Comparison of ENCODE assay signal across 10 cellular contexts in the genomic region with DNA sequence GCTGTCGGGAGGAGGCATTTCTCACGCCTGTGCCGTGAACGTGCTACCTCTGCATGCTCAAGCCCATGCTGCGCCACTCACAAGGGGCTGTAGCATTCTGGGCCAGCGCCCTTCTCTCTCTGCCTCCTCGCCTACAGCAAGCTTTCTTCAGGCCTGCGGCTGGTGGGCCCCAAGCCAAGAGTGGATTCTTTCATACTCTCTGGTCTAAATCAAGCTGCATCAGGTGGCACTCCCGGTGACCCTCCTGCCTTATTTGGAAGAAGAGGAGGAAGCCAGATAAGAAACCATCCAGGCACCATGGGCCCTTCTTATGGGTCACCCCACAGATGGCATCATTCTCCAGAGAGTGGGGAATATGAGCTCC.
A peak's percentile ranks its signal among the peaks of the same experiment; 100 is the strongest.
DNase-seq lines count a peak whose midpoint lies in the region; ATAC-seq and TF ChIP-seq lines count a peak whose summit lies in the region.
"Had no signal": no experiment of that assay in that cellular context is flagged by ENCODE, and none has a peak within 500 bp of the region (broad histone marks: within the 10 kb centered on the region; RNA-seq: fewer than 3 reads in every experiment).

No MANE protein-coding gene starts in this region.

- CTCF ChIA-PET in activated CD4-positive, alpha-beta T cell treated with anti-CD3 and anti-CD28 coated beads for 36 hours (lab: Charles Lee): interaction anchor here (0.5 to 2.7 kb wide), 4 partner anchors 18 to 350 kb away, joined by 3 to 12 read pairs (median 4); no protein-coding TSS in a partner anchor

- 60% methylated on average over 9 of the region's 9 CpGs for WGBS in right cardiac atrium
- 73 to 77% methylated on average over 9 of the region's 9 CpGs for WGBS in tibial nerve, 2 donors

- peak overlapping the region; percentile 2 for H3K27ac Mint-ChIP-seq in activated CD4-positive, alpha-beta T cell treated with anti-CD3 and anti-CD28 coated beads for 36 hours

- no peaks in the 10 kb centered on the region for H3K27me3 Mint-ChIP-seq in activated CD4-positive, alpha-beta T cell treated with anti-CD3 and anti-CD28 coated beads for 36 hours

- no peak for ATAC-seq in activated CD4-positive, alpha-beta T cell treated with anti-CD3 and anti-CD28 coated beads for 36 hours
- ATAC-seq in right cardiac atrium (peak; percentile 8 to 10), HG03460 (IDR thresholded peaks at IDR 0.05; ENCODE audit: unreplicated experiment) (no peak)

- no peak for TF ChIP-seq CTCF in tibial nerve (IDR thresholded peaks at IDR 0.05)

- no peak for TF ChIP-seq EP300 in tibial nerve (IDR thresholded peaks at IDR 0.05)

- POLR2A ChIA-PET in activated CD4-positive, alpha-beta T cell treated with anti-CD3 and anti-CD28 coated beads for 36 hours (lab: Charles Lee): interaction anchor here (1.0 kb wide), 1 partner anchor 55 kb away, joined by 3 read pairs; no protein-coding TSS in a partner anchor

- H3K36me3 ChIP-seq in tibial nerve: no peaks in the 10 kb centered on the region
- H3K36me3 ChIP-seq: pancreas had no signal

- H3K9me3 ChIP-seq in right cardiac atrium (ENCODE audit: control insufficient read depth, low read length): no peaks in the 10 kb centered on the region
- no peaks in the 10 kb centered on the region for H3K9me3 ChIP-seq in tibial nerve
- H3K9me3 ChIP-seq: pancreas had no signal

- no peaks in the 10 kb centered on the region for H3K36me3 Mint-ChIP-seq in activated CD4-positive, alpha-beta T cell treated with anti-CD3 and anti-CD28 coated beads for 36 hours (ENCODE audit: low read depth)

- H3K4me3 ChIP-seq in right cardiac atrium (ENCODE audit: low read length) (no peak overlapping the region), tibial nerve (no peak overlapping the region)
- H3K4me3 ChIP-seq: pancreas had no signal

- H3K4me3 Mint-ChIP-seq in activated CD4-positive, alpha-beta T cell treated with anti-CD3 and anti-CD28 coated beads for 36 hours: no peak overlapping the region

- H3K4me1 ChIP-seq in right cardiac atrium (ENCODE audit: control insufficient read depth, insufficient read depth, low read length): peaks cover 2% of the 10 kb centered on the region
- peaks cover 0 to 18% (median 7%) of the 10 kb centered on the region in 4 donors for H3K4me1 ChIP-seq in tibial nerve

- H3K4me1 Mint-ChIP-seq in activated CD4-positive, alpha-beta T cell treated with anti-CD3 and anti-CD28 coated beads for 36 hours: peaks cover 56% of the 10 kb centered on the region

- no peaks in the 10 kb centered on the region for H3K27me3 ChIP-seq in right cardiac atrium (ENCODE audit: control insufficient read depth, insufficient read depth)
- H3K27me3 ChIP-seq in tibial nerve: no peaks in the 10 kb centered on the region
- H3K27me3 ChIP-seq: pancreas had no signal

- H3K9me3 Mint-ChIP-seq in activated CD4-positive, alpha-beta T cell treated with anti-CD3 and anti-CD28 coated beads for 36 hours (ENCODE audit: low read depth): no peaks in the 10 kb centered on the region

- no peak for DNase-seq in activated CD4-positive, alpha-beta T cell treated with anti-CD3 and anti-CD28 coated beads for 36 hours
- DNase-seq in activated CD4-positive, alpha-beta T cell treated with anti-CD3 and anti-CD28 coated beads, Interleukin-2, amount 50 U/mL, for 48 hours: no peak
- DNase-seq in amniotic epithelial cell (ENCODE audit: low read depth) (peak; percentile 86), right cardiac atrium (peak in 2 of 3 donors; percentile 61 to 67), tibial nerve (ENCODE audit: low spot score in 2 of 2) (no peak), UCSD-AML1 (lab: John Stamatoyannopoulos, UW; ENCODE audit: unreplicated experiment) (no peak)
- no peak for DNase-seq in activated CD4-positive, alpha-beta T cell treated with anti-CD3 and anti-CD28 coated beads for 1 hour
- DNase-seq: activated CD4-positive, alpha-beta T cell treated with anti-CD3 and anti-CD28 coated beads for 4 hours had no signal

- TF ChIP-seq POLR2A in tibial nerve (IDR thresholded peaks at IDR 0.05): no peak

- intact Hi-C loops in activated CD4-positive, alpha-beta T cell treated with anti-CD3 and anti-CD28 coated beads for 36 hours (cut with DNase I, micrococcal nuclease): loop anchor here (5.0 to 10.0 kb wide), 4 partner anchors 99 to 489 kb away; partner anchors contain the start of genes MXI1 (in 1 of the 2), PDCD4 (in 1 of the 2) and XPNPEP1 (in 1 of the 2)
- intact Hi-C loops in right cardiac atrium (cut with DNase I): no loop called here

- no peak overlapping the region for H3K27ac ChIP-seq in right cardiac atrium (ENCODE audit: low read length)
- H3K27ac ChIP-seq in tibial nerve: peak overlapping the region in 3 of 4 donors; percentile 45 to 70 (median 57)

Comparison
In these comparisons a context has a peak if more than half of its experiments do, and no peak if none do; other contexts are left out.
1. ATAC-seq: peak in right cardiac atrium (2 of 2); none in activated CD4-positive, alpha-beta T cell treated with anti-CD3 and anti-CD28 coated beads for 36 hours (single experiment) and HG03460 (single experiment).
2. DNase-seq: peak in amniotic epithelial cell (single experiment) and right cardiac atrium (2 of 3); none in activated CD4-positive, alpha-beta T cell treated with anti-CD3 and anti-CD28 coated beads for 36 hours (single experiment), activated CD4-positive, alpha-beta T cell treated with anti-CD3 and anti-CD28 coated beads, Interleukin-2, amount 50 U/mL, for 48 hours (0 of 2), tibial nerve (0 of 2), activated CD4-positive, alpha-beta T cell treated with anti-CD3 and anti-CD28 coated beads for 1 hour (single experiment) and UCSD-AML1 (single experiment).
3. intact Hi-C loops: an anchor here in activated CD4-positive, alpha-beta T cell treated with anti-CD3 and anti-CD28 coated beads for 36 hours (5.0 to 10.0 kb wide); none called in right cardiac atrium.